23 cellular contexts compared by ENCODE assay signal in genomic region chr3:156207802-156208685, GRCh38.
A peak's percentile ranks its signal among the peaks of the same experiment; 100 is the strongest.
DNase-seq lines count a peak whose midpoint lies in the region; ATAC-seq and TF ChIP-seq lines count a peak whose summit lies in the region.
"Had no signal": no experiment of that assay in that cellular context is flagged by ENCODE, and none has a peak within 500 bp of the region (broad histone marks: within the 10 kb centered on the region; RNA-seq: fewer than 3 reads in every experiment).

No MANE protein-coding gene starts in this region.

- no peaks in the 10 kb centered on the region for H3F3A ChIP-seq in neural progenitor cell (ENCODE audit: low read depth)

- H3K9ac ChIP-seq in neural progenitor cell: no peak overlapping the region

- H3K27me3 Mint-ChIP-seq in neural progenitor cell (ENCODE audit: insufficient read depth, low read depth): peaks cover 6% of the 10 kb centered on the region

- no peak overlapping the region for H3K27ac Mint-ChIP-seq in neural progenitor cell
- H3K27ac Mint-ChIP-seq: stimulated activated naive CD8-positive, alpha-beta T cell treated with anti-CD3 and anti-CD28 coated beads, Interleukin-15, Interleukin-2, amounts not matched to agents 100 ng/mL and 50 ng/mL, for 24 hours; T-helper 2 cell treated with Interferon-gamma antibody and Interleukin-4, amounts not matched to agents 5 μg/mL and 100 μg/mL, for 36 hours had no signal

- TF ChIP-seq CTCF in AG10803 (conservative IDR thresholded peaks at IDR 0.05; ENCODE audit: low read length): no peak
- no peak for TF ChIP-seq CTCF in cardiac fibroblast (IDR thresholded peaks at IDR 0.05; ENCODE audit: low read depth, low read length)
- TF ChIP-seq CTCF in neural progenitor cell (IDR thresholded peaks at IDR 0.05): no peak

- H3K4me1 Mint-ChIP-seq in neural progenitor cell: no peaks in the 10 kb centered on the region
- H3K4me1 Mint-ChIP-seq: neural crest cell had no signal

- no peaks in the 10 kb centered on the region for H3K9me3 Mint-ChIP-seq in neural progenitor cell
- H3K9me3 Mint-ChIP-seq: neural crest cell; stimulated activated naive CD8-positive, alpha-beta T cell treated with anti-CD3 and anti-CD28 coated beads, Interleukin-15, Interleukin-2, amounts not matched to agents 100 ng/mL and 50 ng/mL, for 24 hours; T-helper 2 cell treated with Interferon-gamma antibody and Interleukin-4, amounts not matched to agents 5 μg/mL and 100 μg/mL, for 36 hours had no signal

- no peaks in the 10 kb centered on the region for H3K36me3 Mint-ChIP-seq in neural progenitor cell

- H3K9me3 ChIP-seq in neural progenitor cell (ENCODE audit: low read depth): no peaks in the 10 kb centered on the region
- H3K9me3 ChIP-seq: SJSA1, upper lobe of right lung had no signal

- H3K4me3 Mint-ChIP-seq in neural progenitor cell: no peak overlapping the region
- H3K4me3 Mint-ChIP-seq: neural crest cell; stimulated activated naive CD8-positive, alpha-beta T cell treated with anti-CD3 and anti-CD28 coated beads, Interleukin-15, Interleukin-2, amounts not matched to agents 100 ng/mL and 50 ng/mL, for 24 hours; T-helper 2 cell treated with Interferon-gamma antibody and Interleukin-4, amounts not matched to agents 5 μg/mL and 100 μg/mL, for 36 hours had no signal

- H3K4me3 ChIP-seq in AG10803 (ENCODE audit: low read length) (peak overlapping the region; percentile 10), cardiac fibroblast (replicated peaks in 1 of 2; ENCODE audit: low read depth in 2 of 2, low read length in 2 of 2) (no peak overlapping the region), neural progenitor cell (no peak overlapping the region)
- H3K4me3 ChIP-seq: SJSA1, upper lobe of right lung had no signal

- H3K4me1 ChIP-seq in neural progenitor cell: no peaks in the 10 kb centered on the region
- H3K4me1 ChIP-seq: upper lobe of right lung had no signal

- ATAC-seq in left lobe of liver: no peak
- ATAC-seq: upper lobe of right lung had no signal

- H2AFZ ChIP-seq in neural progenitor cell (replicated peaks): peak overlapping the region; percentile 2

- peak; percentile 90 for DNase-seq in AG10803 (ENCODE audit: low read depth)
- peak; percentile 50 for DNase-seq in HT1080 (ENCODE audit: low read depth)
- DNase-seq in cardiac fibroblast (ENCODE audit: low read depth in 2 of 2): peak; percentile 64 to 70
- DNase-seq in neural progenitor cell (ENCODE audit: low spot score): no peak
- DNase-seq in left lobe of liver (ENCODE audit: low spot score): no peak
- no peak for DNase-seq in NCI-H2227 treated with DMSO at 0.1 percent for 48 hours (lab: John Stamatoyannopoulos, UW)
- DNase-seq in AG08396 (ENCODE audit: low spot score): no peak
- DNase-seq in iPS-NIHi11 (ENCODE audit: low spot score): no peak
- DNase-seq: activated CD8-positive, alpha-beta memory T cell treated with anti-CD3 and anti-CD28 coated beads for 24 hours; caudate nucleus; DND-41; effector CD8-positive, alpha-beta T cell; hippocampal formation; kidney glomerular epithelial cell; mesendoderm; NCI-H1105 treated with DMSO at 0.1 percent for 48 hours; NCI-H748 treated with DMSO at 0.1 percent for 48 hours; retina; upper lobe of right lung had no signal

- H3K36me3 ChIP-seq in neural progenitor cell: no peaks in the 10 kb centered on the region
- H3K36me3 ChIP-seq: SJSA1, upper lobe of right lung had no signal

- H3K27me3 ChIP-seq in neural progenitor cell: no peaks in the 10 kb centered on the region
- H3K27me3 ChIP-seq: SJSA1, upper lobe of right lung had no signal

- no peak overlapping the region for H3K4me2 ChIP-seq in neural progenitor cell

- no peak overlapping the region for H3K27ac ChIP-seq in neural progenitor cell
- H3K27ac ChIP-seq: SJSA1, upper lobe of right lung had no signal

- H4K20me1 ChIP-seq in neural progenitor cell (ENCODE audit: low read depth): no peaks in the 10 kb centered on the region

- no peaks in the 10 kb centered on the region for H3K79me2 ChIP-seq in neural progenitor cell (ENCODE audit: low read depth)

Comparison
In these comparisons a context has a peak if more than half of its experiments do, and no peak if none do; other contexts are left out.
1. DNase-seq: peak in AG10803 (single experiment), HT1080 (single experiment) and cardiac fibroblast (2 of 2); none in neural progenitor cell (single experiment), left lobe of liver (single experiment), NCI-H2227 treated with DMSO at 0.1 percent for 48 hours (single experiment), AG08396 (single experiment) and iPS-NIHi11 (single experiment).